8 cellular contexts compared by ENCODE assay signal in the genomic region with DNA sequence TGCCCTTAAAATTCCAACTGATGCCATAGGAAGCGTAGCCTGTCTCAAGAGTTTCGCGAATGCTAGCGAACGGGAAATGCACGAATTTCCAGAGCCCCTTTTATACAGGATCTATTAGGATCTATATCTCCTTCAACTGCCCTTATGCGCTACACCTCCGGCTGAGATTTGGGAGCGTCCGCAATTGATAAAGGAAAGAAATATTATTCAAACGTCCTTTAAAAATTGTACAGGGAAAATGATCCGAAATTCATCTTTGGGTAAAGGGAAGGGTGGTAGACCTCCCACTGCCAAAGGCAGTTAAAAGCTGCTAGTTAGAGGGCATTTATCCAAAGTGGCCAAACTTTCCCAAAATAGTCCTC. TPM values are rescaled to one million over a fixed set of nuclear protein-coding genes. Genes with fewer than 3 reads are reported as not detected.
DNase-seq lines count a peak whose midpoint lies in the region; ATAC-seq, FAIRE-seq and TF ChIP-seq lines count a peak whose summit lies in the region.

No MANE protein-coding gene starts in this region.

- H3K27ac ChIP-seq in A549 (no peak overlapping the region), HL-60 (replicated peaks) (no peak overlapping the region), foreskin keratinocyte (no peak overlapping the region)

- ATAC-seq in A549 (no peak), foreskin keratinocyte (no peak)

- no peak for TF ChIP-seq POLR2A in A549 (IDR thresholded peaks at IDR 0.05; ENCODE audit: low read length)

- H3K27ac Mint-ChIP-seq in chondrocyte (ENCODE audit: unreplicated experiment), result no peak overlapping the region

- H3K27me3 ChIP-seq in HL-60 (ENCODE audit: insufficient read depth, poor library complexity, severe bottlenecking), result peaks cover 40% of the 10 kb centered on the region
- peaks cover 5% of the 10 kb centered on the region for H3K27me3 ChIP-seq in mucosa of stomach (ENCODE audit: control insufficient read depth, insufficient read depth, low read length)
- H3K27me3 ChIP-seq in foreskin keratinocyte, result peaks cover 62% of the 10 kb centered on the region

- H3K9me3 Mint-ChIP-seq in chondrocyte (ENCODE audit: low read depth), result no peaks in the 10 kb centered on the region

- H3K27me3 Mint-ChIP-seq in chondrocyte (ENCODE audit: low read depth), result peaks cover 58% of the 10 kb centered on the region

- TF ChIP-seq RAD21 in A549 (conservative IDR thresholded peaks at IDR 0.05 in 1 of 2, IDR thresholded peaks at IDR 0.05 in 1 of 2), result no peak

- H3K4me3 ChIP-seq in A549 (peak overlapping the region; percentile 64), HL-60 (replicated peaks; ENCODE audit: insufficient read depth, low read length) (peak overlapping the region; percentile 71), mucosa of stomach (ENCODE audit: low read length) (peak overlapping the region; percentile 91)

- DNase-seq in A549 (ENCODE audit: low read depth in 1 of 2, low spot score in 1 of 2), result no peak
- no peak for DNase-seq in HL-60 (ENCODE audit: low read depth in 1 of 2, low spot score in 1 of 2)
- DNase-seq in chondrocyte (ENCODE audit: low spot score), result no peak
- no peak for DNase-seq in NCI-H524 (lab: John Stamatoyannopoulos, UW)
- DNase-seq in HK-2 (ENCODE audit: unreplicated experiment), result no peak
- no peak for DNase-seq in foreskin keratinocyte
- DNase-seq in NOMO-1 treated with dmso at 0.1 percent for 144 hours (lab: John Stamatoyannopoulos, UW; ENCODE audit: unreplicated experiment), result no peak

- no peaks in the 10 kb centered on the region for H3K36me3 ChIP-seq in mucosa of stomach (ENCODE audit: control insufficient read depth, insufficient read depth, low read length)

- H3K4me2 ChIP-seq in A549, result peak overlapping the region; percentile 98

- peak overlapping the region; percentile 97 for H3K9ac ChIP-seq in mucosa of stomach (ENCODE audit: low read length)

- CTCF ChIA-PET in A549 (lab: Yijun Ruan, JAX), result no interaction called here

- no peak for FAIRE-seq in A549 (lab: Jason Lieb, UNC)

- POLR2A ChIA-PET in A549 (lab: Yijun Ruan, JAX), result no interaction called here

- peaks cover 28% of the 10 kb centered on the region for H3K4me1 Mint-ChIP-seq in chondrocyte (ENCODE audit: low read depth)

- H3K36me3 Mint-ChIP-seq in chondrocyte (ENCODE audit: low read depth), result peaks cover 3% of the 10 kb centered on the region

- no peak for TF ChIP-seq CTCF in A549 (IDR thresholded peaks at IDR 0.05)
- no peak for TF ChIP-seq CTCF in HL-60 (IDR thresholded peaks at IDR 0.05; ENCODE audit: insufficient read depth, low read length)
- no peak for TF ChIP-seq CTCF in chondrocyte (IDR thresholded peaks at IDR 0.05)
- TF ChIP-seq CTCF in foreskin keratinocyte (conservative IDR thresholded peaks at IDR 0.05), result no peak

- no peaks in the 10 kb centered on the region for H3K9me3 ChIP-seq in A549
- H3K9me3 ChIP-seq in mucosa of stomach (ENCODE audit: control insufficient read depth, low read length), result no peaks in the 10 kb centered on the region

- no peak for TF ChIP-seq EP300 in A549 (IDR thresholded peaks at IDR 0.05)

- 4% methylated on average over 12 of the region's 12 CpGs for whole genome bisulfite sequencing in A549 (ENCODE audit: missing lambda C conversion rate)

- H3K4me3 Mint-ChIP-seq in chondrocyte (ENCODE audit: unreplicated experiment), result peak overlapping the region; percentile 92

- peaks cover 10% of the 10 kb centered on the region; the same call in 2 of the 3 replicates for H3K4me1 ChIP-seq in A549
- peaks cover 21% of the 10 kb centered on the region for H3K4me1 ChIP-seq in mucosa of stomach (ENCODE audit: control insufficient read depth, insufficient read depth, low read length)
- H3K4me1 ChIP-seq in foreskin keratinocyte, result no peaks in the 10 kb centered on the region

TF ChIP-seq in A549, 52 proteins besides CTCF, POLR2A, EP300 and RAD21:
- TF ChIP-seq EHF (CRISPR knock-in tag; IDR thresholded peaks at IDR 0.05) (no peak), EHMT2 (IDR thresholded peaks at IDR 0.05; ENCODE audit: low read depth) (no peak), HOXB13 (CRISPR knock-in tag; IDR thresholded peaks at IDR 0.05; ENCODE audit: low read depth) (no peak), PHF8 (IDR thresholded peaks at IDR 0.05; ENCODE audit: borderline replicate concordance, low read depth) (no peak), NFE2L2 (conservative IDR thresholded peaks at IDR 0.05; ENCODE audit: low read length) (no peak), CHD4 (IDR thresholded peaks at IDR 0.05; ENCODE audit: borderline replicate concordance) (no peak), KDM1A (IDR thresholded peaks at IDR 0.05; ENCODE audit: low read depth) (no peak), MAZ (IDR thresholded peaks at IDR 0.05; ENCODE audit: borderline replicate concordance, low read depth, low read length) (no peak), NPAS2 (CRISPR knock-in tag; IDR thresholded peaks at IDR 0.05; ENCODE audit: borderline replicate concordance) (no peak), ATOH8 (CRISPR knock-in tag; IDR thresholded peaks at IDR 0.05; ENCODE audit: low read depth) (no peak), RFX5 (IDR thresholded peaks at IDR 0.05) (no peak), ESRRA (IDR thresholded peaks at IDR 0.05; ENCODE audit: borderline replicate concordance, low read length) (no peak), MYC (IDR thresholded peaks at IDR 0.05; ENCODE audit: borderline replicate concordance, low read length) (no peak), CBX2 (IDR thresholded peaks at IDR 0.05; ENCODE audit: borderline replicate concordance, low read depth) (no peak), HOXB5 (CRISPR knock-in tag; IDR thresholded peaks at IDR 0.05) (no peak)
- TF ChIP-seq, protein P1, sequence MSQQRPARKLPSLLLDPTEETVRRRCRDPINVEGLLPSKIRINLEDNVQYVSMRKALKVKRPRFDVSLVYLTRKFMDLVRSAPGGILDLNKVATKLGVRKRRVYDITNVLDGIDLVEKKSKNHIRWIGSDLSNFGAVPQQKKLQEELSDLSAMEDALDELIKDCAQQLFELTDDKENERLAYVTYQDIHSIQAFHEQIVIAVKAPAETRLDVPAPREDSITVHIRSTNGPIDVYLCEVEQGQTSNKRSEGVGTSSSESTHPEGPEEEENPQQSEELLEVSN (IDR thresholded peaks at IDR 0.05; ENCODE audit: borderline replicate concordance, low read depth), result no peak
- TF ChIP-seq, protein P2, sequence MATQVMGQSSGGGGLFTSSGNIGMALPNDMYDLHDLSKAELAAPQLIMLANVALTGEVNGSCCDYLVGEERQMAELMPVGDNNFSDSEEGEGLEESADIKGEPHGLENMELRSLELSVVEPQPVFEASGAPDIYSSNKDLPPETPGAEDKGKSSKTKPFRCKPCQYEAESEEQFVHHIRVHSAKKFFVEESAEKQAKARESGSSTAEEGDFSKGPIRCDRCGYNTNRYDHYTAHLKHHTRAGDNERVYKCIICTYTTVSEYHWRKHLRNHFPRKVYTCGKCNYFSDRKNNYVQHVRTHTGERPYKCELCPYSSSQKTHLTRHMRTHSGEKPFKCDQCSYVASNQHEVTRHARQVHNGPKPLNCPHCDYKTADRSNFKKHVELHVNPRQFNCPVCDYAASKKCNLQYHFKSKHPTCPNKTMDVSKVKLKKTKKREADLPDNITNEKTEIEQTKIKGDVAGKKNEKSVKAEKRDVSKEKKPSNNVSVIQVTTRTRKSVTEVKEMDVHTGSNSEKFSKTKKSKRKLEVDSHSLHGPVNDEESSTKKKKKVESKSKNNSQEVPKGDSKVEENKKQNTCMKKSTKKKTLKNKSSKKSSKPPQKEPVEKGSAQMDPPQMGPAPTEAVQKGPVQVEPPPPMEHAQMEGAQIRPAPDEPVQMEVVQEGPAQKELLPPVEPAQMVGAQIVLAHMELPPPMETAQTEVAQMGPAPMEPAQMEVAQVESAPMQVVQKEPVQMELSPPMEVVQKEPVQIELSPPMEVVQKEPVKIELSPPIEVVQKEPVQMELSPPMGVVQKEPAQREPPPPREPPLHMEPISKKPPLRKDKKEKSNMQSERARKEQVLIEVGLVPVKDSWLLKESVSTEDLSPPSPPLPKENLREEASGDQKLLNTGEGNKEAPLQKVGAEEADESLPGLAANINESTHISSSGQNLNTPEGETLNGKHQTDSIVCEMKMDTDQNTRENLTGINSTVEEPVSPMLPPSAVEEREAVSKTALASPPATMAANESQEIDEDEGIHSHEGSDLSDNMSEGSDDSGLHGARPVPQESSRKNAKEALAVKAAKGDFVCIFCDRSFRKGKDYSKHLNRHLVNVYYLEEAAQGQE (IDR thresholded peaks at IDR 0.05), result no peak
- TF ChIP-seq, protein P3, sequence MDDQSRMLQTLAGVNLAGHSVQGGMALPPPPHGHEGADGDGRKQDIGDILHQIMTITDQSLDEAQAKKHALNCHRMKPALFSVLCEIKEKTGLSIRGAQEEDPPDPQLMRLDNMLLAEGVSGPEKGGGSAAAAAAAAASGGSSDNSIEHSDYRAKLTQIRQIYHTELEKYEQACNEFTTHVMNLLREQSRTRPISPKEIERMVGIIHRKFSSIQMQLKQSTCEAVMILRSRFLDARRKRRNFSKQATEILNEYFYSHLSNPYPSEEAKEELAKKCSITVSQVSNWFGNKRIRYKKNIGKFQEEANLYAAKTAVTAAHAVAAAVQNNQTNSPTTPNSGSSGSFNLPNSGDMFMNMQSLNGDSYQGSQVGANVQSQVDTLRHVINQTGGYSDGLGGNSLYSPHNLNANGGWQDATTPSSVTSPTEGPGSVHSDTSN (IDR thresholded peaks at IDR 0.05), result no peak
- TF ChIP-seq, protein P4, sequence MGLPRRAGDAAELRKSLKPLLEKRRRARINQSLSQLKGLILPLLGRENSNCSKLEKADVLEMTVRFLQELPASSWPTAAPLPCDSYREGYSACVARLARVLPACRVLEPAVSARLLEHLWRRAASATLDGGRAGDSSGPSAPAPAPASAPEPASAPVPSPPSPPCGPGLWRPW (IDR thresholded peaks at IDR 0.05), result no peak
TF ChIP-seq in A549: peak in this region for 0.

RNA-seq across cellular contexts. Expression of gene NR3C2, which starts 0.6 kb away (rescaled TPM):
- 0.03 and 0.08 TPM in 2 replicates for polyA plus RNA-seq in A549 (2011; rRNA removed)
- polyA plus RNA-seq in A549 (2012; cell fraction: cytosol; rRNA removed), result 0.01 TPM in 1 of 2 replicates, not detected in the other
- polyA plus RNA-seq in A549 (2012; cell fraction: nucleus; rRNA removed), result 0.02 TPM in 1 of 2 replicates, not detected in the other
- 0.01 to 0.08 TPM in 2 of 3 replicates, not detected in the other for polyA plus RNA-seq in A549 (2017; fragmentation: RNase III; extraction: RNeasy Plus Mini Kit Qiagen cat#74134 plus additional on column Dnase treatment)
- polyA minus RNA-seq in A549 (2011; rRNA and poly(A)+ RNA removed), result 0.29 and 0.50 TPM in 2 replicates
- 0.15 to 0.23 TPM (median 0.20 TPM) in 3 replicates for total RNA-seq in chondrocyte
- 0.07 and 0.24 TPM in 2 replicates for total RNA-seq in foreskin keratinocyte
- 0.03 and 0.04 TPM in 2 replicates for polyA plus RNA-seq in foreskin keratinocyte
